In the genomic region with DNA sequence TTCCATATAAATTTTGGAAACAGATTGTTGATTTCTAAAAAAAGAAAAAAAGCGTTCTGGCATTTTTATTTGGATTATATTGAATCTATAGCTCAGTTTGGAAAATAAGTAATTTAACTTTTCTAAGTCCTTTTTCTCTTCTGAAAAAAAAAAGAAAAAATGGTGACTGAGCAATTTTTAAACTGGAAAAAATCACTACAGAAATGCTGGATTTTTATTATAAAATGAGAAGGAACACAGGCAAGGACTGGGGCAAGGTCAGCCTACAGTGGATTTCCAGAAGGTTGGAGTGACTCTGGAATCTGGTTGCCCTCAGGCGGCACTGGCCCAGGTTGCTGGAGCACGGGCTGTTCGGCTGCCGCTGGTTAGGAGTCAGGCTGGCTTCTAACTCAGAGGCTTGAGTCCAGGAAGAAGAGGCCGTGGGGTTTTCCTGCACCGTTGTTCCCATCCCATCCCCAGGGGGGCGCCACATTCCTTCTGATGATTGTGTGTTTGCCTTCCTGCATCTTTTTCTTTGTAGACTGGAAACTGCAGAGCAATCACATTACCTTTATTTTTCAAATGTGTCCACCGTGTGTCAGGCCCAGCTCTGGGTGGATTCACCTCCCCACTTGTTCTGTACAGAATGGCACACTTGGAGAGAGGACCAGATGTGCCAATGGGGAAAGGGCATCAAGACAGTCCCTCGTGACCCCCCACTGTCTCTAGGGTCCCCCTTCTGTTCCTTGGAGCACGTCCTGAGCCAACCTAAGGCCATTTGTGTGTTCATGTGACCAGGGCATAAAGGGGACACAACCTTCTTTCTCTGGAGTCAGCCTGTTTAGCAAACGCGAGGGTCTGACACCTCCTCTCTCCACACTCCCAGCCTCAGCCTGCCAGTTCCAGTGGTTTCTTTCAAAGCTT, we compare ENCODE assay signal across 8 cellular contexts. TPM values are rescaled to one million over a fixed set of nuclear protein-coding genes. Genes with fewer than 3 reads are reported as not detected.
DNase-seq lines count a peak whose midpoint lies in the region; ATAC-seq and TF ChIP-seq lines count a peak whose summit lies in the region.

No MANE protein-coding gene starts in this region.

- H3K27ac ChIP-seq in PC-9 (no peak overlapping the region), heart right ventricle (no peak overlapping the region), gastrocnemius medialis (no peak overlapping the region)

- no peak for TF ChIP-seq POLR2A in gastrocnemius medialis (IDR thresholded peaks at IDR 0.05)

- H3K79me2 ChIP-seq in PC-9 (ENCODE audit: low read depth): no peaks in the 10 kb centered on the region

- H3K4me3 ChIP-seq in PC-9 (no peak overlapping the region), heart right ventricle (no peak overlapping the region), gastrocnemius medialis (no peak overlapping the region)

- intact Hi-C loops in PC-9 (cut with micrococcal nuclease; ENCODE audit: unreplicated experiment) (no loop called here), heart right ventricle (cut with DNase I) (loop anchor here in 8 of 10 donors (5.0 to 10.0 kb wide), 5 partner anchors 145 to 447 kb away; no protein-coding TSS in a partner anchor), gastrocnemius medialis (cut with DNase I; ENCODE audit: low total_unique reads) (loop anchor here (1.0 to 5.0 kb wide), 2 partner anchors 46 to 602 kb away; no protein-coding TSS in a partner anchor)

- H3K4me1 ChIP-seq in PC-9 (replicated peaks; ENCODE audit: insufficient read depth) (no peaks in the 10 kb centered on the region), heart right ventricle (peaks cover 0 to 2% (median 0%) of the 10 kb centered on the region in 9 donors), gastrocnemius medialis (peaks cover 0 to 2% of the 10 kb centered on the region in 2 donors)

- no peaks in the 10 kb centered on the region for H3K9me2 ChIP-seq in PC-9 (ENCODE audit: insufficient read depth)

- ATAC-seq in heart right ventricle (peak in 3 of 8 donors; percentile 52 to 71 (median 54)), gastrocnemius medialis (peak in 1 of 2 donors; percentile 60), GM19467 (IDR thresholded peaks at IDR 0.05; ENCODE audit: unreplicated experiment) (no peak)

- in situ Hi-C loops in gastrocnemius medialis (cut with MboI; ENCODE audit: low sequenced_read_pairs in 4 of 4): loop anchor here in 2 of 4 donors (5.0 to 10.0 kb wide), 3 partner anchors 145 to 447 kb away; no protein-coding TSS in a partner anchor

- CTCF ChIA-PET in PC-9 (lab: Charles Lee): interaction anchor here (0.6 kb wide), 2 partner anchors 284 to 446 kb away, joined by 4 read pairs; no protein-coding TSS in a partner anchor

- H3K27me3 ChIP-seq in PC-9 (ENCODE audit: insufficient read depth, low read depth) (peaks cover 26% of the 10 kb centered on the region), heart right ventricle (peaks cover 0 to 49% (median 11%) of the 10 kb centered on the region in 7 donors), gastrocnemius medialis (peaks cover 0 to 2% (median 0%) of the 10 kb centered on the region in 3 donors)

- peak; percentile 76 for TF ChIP-seq CTCF in PC-9 (conservative IDR thresholded peaks at IDR 0.05)
- peak; percentile 19 to 64 (median 57) for TF ChIP-seq CTCF in heart right ventricle (IDR thresholded peaks at IDR 0.05)
- peak; percentile 25 to 49 (median 45) for TF ChIP-seq CTCF in gastrocnemius medialis (IDR thresholded peaks at IDR 0.05 in 4 of 5, conservative IDR thresholded peaks at IDR 0.05 in 1 of 5)

- H3K36me3 ChIP-seq in PC-9 (ENCODE audit: low read depth): no peaks in the 10 kb centered on the region
- H3K36me3 ChIP-seq in heart right ventricle: no peaks in the 10 kb centered on the region
- H3K36me3 ChIP-seq in gastrocnemius medialis: no peaks in the 10 kb centered on the region

- no peak overlapping the region for H3K4me2 ChIP-seq in PC-9

- WGBS in heart right ventricle, 2 donors: 33 to 41% methylated on average over 13 of the region's 13 CpGs

- no peaks in the 10 kb centered on the region for H4K20me1 ChIP-seq in PC-9 (ENCODE audit: insufficient read depth)

- DNase-seq in COLO668 (lab: John Stamatoyannopoulos, UW; ENCODE audit: unreplicated experiment): peak; percentile 88
- DNase-seq in HUDEP-2 (lab: John Stamatoyannopoulos, UW; ENCODE audit: unreplicated experiment in 76 of 76): peak in 48 of 76 experiments; percentile 5 to 65 (median 26)
- peak; percentile 42 to 55 for DNase-seq in PC-9
- peak in 3 of 4 experiments; percentile 6 to 55 (median 23) for DNase-seq in activated naive CD4-positive, alpha-beta T cell (lab: John Stamatoyannopoulos, UW)
- peak in 1 of 2 donors; percentile 39 for DNase-seq in heart right ventricle
- peak in 1 of 2 donors; percentile 45 for DNase-seq in gastrocnemius medialis
- DNase-seq in NCI-H1048 (lab: John Stamatoyannopoulos, UW): no peak

- H3K9me3 ChIP-seq in PC-9 (ENCODE audit: insufficient read depth, low read depth): no peaks in the 10 kb centered on the region
- no peaks in the 10 kb centered on the region for H3K9me3 ChIP-seq in heart right ventricle
- no peaks in the 10 kb centered on the region for H3K9me3 ChIP-seq in gastrocnemius medialis

- H3F3A ChIP-seq in PC-9 (ENCODE audit: insufficient read depth, low read depth): no peaks in the 10 kb centered on the region

- POLR2A ChIA-PET in PC-9 (lab: Charles Lee; ENCODE audit: unreplicated experiment): no interaction called here

- BruUV-seq in PC-9 (replicated peaks; lab: Mats Ljungman, UMichigan): no TSS peak

- peak overlapping the region; percentile 56; the same call in 1 of the 2 replicates for H2AFZ ChIP-seq in PC-9

RNA-seq across cellular contexts. Expression of a gene that starts 44.5 kb away (rescaled TPM):
- total RNA-seq in PC-9 (2021): 105 and 130 TPM in 2 replicates
- 100 to 1,000 TPM; 137 to 262 (median 160) TPM for total RNA-seq in heart right ventricle
- 100 to 1,000 TPM; 280 to 848 TPM for polyA plus RNA-seq in heart right ventricle
- total RNA-seq in gastrocnemius medialis: 100 to 1,000 TPM; 179 to 304 (median 242) TPM
